25 cellular contexts compared by ENCODE assay signal in genomic region chr3:133970916-133971315, GRCh38. TPM values are rescaled to one million over a fixed set of nuclear protein-coding genes. Genes with fewer than 3 reads are reported as not detected.
DNase-seq lines count a peak whose midpoint lies in the region; ATAC-seq and TF ChIP-seq lines count a peak whose summit lies in the region.
"Had no signal": no experiment of that assay in that cellular context is flagged by ENCODE, and none has a peak within 500 bp of the region (broad histone marks: within the 10 kb centered on the region; RNA-seq: fewer than 3 reads in every experiment).

No MANE protein-coding gene starts in this region.

- no peaks in the 10 kb centered on the region; the same call in 1 of the 2 replicates for H3K9me3 ChIP-seq in BE2C
- H3K9me3 ChIP-seq: BLaER1 had no signal

- no peaks in the 10 kb centered on the region for H3K36me3 Mint-ChIP-seq in effector memory CD8-positive, alpha-beta T cell (ENCODE audit: insufficient read depth)
- H3K36me3 Mint-ChIP-seq in activated naive CD4-positive, alpha-beta T cell treated with anti-CD3 and anti-CD28 coated beads, Interleukin-2, amount 10 ng/mL, durations not matched to agents 7 days and 5 days, result no peaks in the 10 kb centered on the region
- H3K36me3 Mint-ChIP-seq: CD4-positive, alpha-beta memory T cell had no signal

- H3K27me3 Mint-ChIP-seq in effector memory CD8-positive, alpha-beta T cell, result peaks cover 9 to 17% of the 10 kb centered on the region in 2 donors
- H3K27me3 Mint-ChIP-seq in activated naive CD4-positive, alpha-beta T cell treated with anti-CD3 and anti-CD28 coated beads, Interleukin-2, amount 10 ng/mL, durations not matched to agents 7 days and 5 days, result peaks cover 10% of the 10 kb centered on the region

- TF ChIP-seq CTCF in BE2C (IDR thresholded peaks at IDR 0.05; ENCODE audit: low read depth, low read length), result no peak

- H3K36me3 ChIP-seq in BE2C, result no peaks in the 10 kb centered on the region
- H3K36me3 ChIP-seq: BLaER1 had no signal

- H3K9me3 Mint-ChIP-seq in effector memory CD8-positive, alpha-beta T cell, result peaks cover 0 to 6% of the 10 kb centered on the region in 2 donors
- H3K9me3 Mint-ChIP-seq in activated naive CD4-positive, alpha-beta T cell treated with anti-CD3 and anti-CD28 coated beads, Interleukin-2, amount 10 ng/mL, durations not matched to agents 7 days and 5 days, result no peaks in the 10 kb centered on the region

- no peaks in the 10 kb centered on the region for H3K4me1 Mint-ChIP-seq in effector memory CD8-positive, alpha-beta T cell (ENCODE audit: low read depth in 2 of 2)
- H3K4me1 Mint-ChIP-seq in activated naive CD4-positive, alpha-beta T cell treated with anti-CD3 and anti-CD28 coated beads, Interleukin-2, amount 10 ng/mL, durations not matched to agents 7 days and 5 days, result no peaks in the 10 kb centered on the region
- H3K4me1 Mint-ChIP-seq: CD4-positive, alpha-beta memory T cell had no signal

- CTCF ChIA-PET in activated naive CD4-positive, alpha-beta T cell treated with anti-CD3 and anti-CD28 coated beads, Interleukin-2, amount 10 ng/mL, durations not matched to agents 7 days and 5 days (lab: Charles Lee), result no interaction called here

- no peaks in the 10 kb centered on the region for H3K27me3 ChIP-seq in BE2C
- H3K27me3 ChIP-seq: BLaER1 had no signal

- DNase-seq in BE2C (peak; percentile 54), astrocyte of the hippocampus (ENCODE audit: low read depth, low spot score) (peak; percentile 39), mesenteric fat pad (ENCODE audit: low spot score) (peak; percentile 74), renal cortical epithelial cell (ENCODE audit: low read depth) (peak; percentile 83), cortex of kidney (lab: John Stamatoyannopoulos, UW) (no peak), NCI-H524 treated with DMSO at 0.1 percent for 48 hours (lab: John Stamatoyannopoulos, UW) (no peak)
- no peak for DNase-seq in effector memory CD8-positive, alpha-beta T cell
- DNase-seq in activated naive CD4-positive, alpha-beta T cell treated with anti-CD3 and anti-CD28 coated beads, Interleukin-2, amount 10 ng/mL, durations not matched to agents 7 days and 5 days, result no peak
- DNase-seq: CD4-positive, alpha-beta memory T cell; DMS153; GF-D8; HCEC 1CT; KBM-7; MV-4-11; NCI-H187; NCI-H2107; NCI-H2227 treated with DMSO at 0.1 percent for 48 hours; NCI-H510A treated with DMSO at 0.1 percent for 48 hours; NCI-H82; OCI-M1; SHP77 treated with DMSO at 0.1 percent for 48 hours had no signal

- no peak overlapping the region for H3K4me3 Mint-ChIP-seq in effector memory CD8-positive, alpha-beta T cell
- H3K4me3 Mint-ChIP-seq in activated naive CD4-positive, alpha-beta T cell treated with anti-CD3 and anti-CD28 coated beads, Interleukin-2, amount 10 ng/mL, durations not matched to agents 7 days and 5 days, result no peak overlapping the region
- H3K4me3 Mint-ChIP-seq: CD4-positive, alpha-beta memory T cell; GM23338 had no signal

- no peak overlapping the region for H3K4me3 ChIP-seq in BE2C (ENCODE audit: low read depth, low read length)
- H3K4me3 ChIP-seq: BLaER1, GM12878, GM23338 had no signal

- H3K4me1 ChIP-seq in BE2C, result no peaks in the 10 kb centered on the region; the same call in 1 of the 2 replicates

- no peak overlapping the region for H3K27ac Mint-ChIP-seq in effector memory CD8-positive, alpha-beta T cell
- H3K27ac Mint-ChIP-seq in activated naive CD4-positive, alpha-beta T cell treated with anti-CD3 and anti-CD28 coated beads, Interleukin-2, amount 10 ng/mL, durations not matched to agents 7 days and 5 days, result no peak overlapping the region
- H3K27ac Mint-ChIP-seq: CD4-positive, alpha-beta memory T cell; GM23338 had no signal

- ATAC-seq in effector memory CD8-positive, alpha-beta T cell (replicated peaks), result no peak
- ATAC-seq: GM12878, GM23338 had no signal

RNA-seq across cellular contexts. Expression of gene SLCO2A1, which starts 58.8 kb away (rescaled TPM):
- polyA plus RNA-seq in BE2C (2012; ENCODE audit: insufficient read depth, insufficient read length, low read depth), result not detected
- total RNA-seq in mesenteric fat pad (40.1 TPM), renal cortical epithelial cell (0.69 and 1.0 TPM in 2 replicates)
- total RNA-seq: A172; CD4-positive, alpha-beta memory T cell had no signal
- polyA plus RNA-seq: CD4-positive, alpha-beta memory T cell; GM12878 had no signal

Comparison
In these comparisons a context has a peak if more than half of its experiments do, and no peak if none do; other contexts are left out.
1. DNase-seq: peak in BE2C (single experiment), astrocyte of the hippocampus (single experiment), mesenteric fat pad (single experiment) and renal cortical epithelial cell (single experiment); none in cortex of kidney (single experiment), NCI-H524 treated with DMSO at 0.1 percent for 48 hours (single experiment), effector memory CD8-positive, alpha-beta T cell (0 of 3) and activated naive CD4-positive, alpha-beta T cell treated with anti-CD3 and anti-CD28 coated beads, Interleukin-2, amount 10 ng/mL, durations not matched to agents 7 days and 5 days (single experiment).
2. RNA of gene SLCO2A1, which starts 58.8 kb away (total RNA-seq): 40.1 TPM in mesenteric fat pad (single experiment); 0.69 to 1.0 TPM in renal cortical epithelial cell; every median in the first group is over 10 times any median in the second.